7 cellular contexts compared by ENCODE assay signal in genomic region chr3:169812844-169813677, GRCh38.
A peak's percentile ranks its signal among the peaks of the same experiment; 100 is the strongest.
DNase-seq lines count a peak whose midpoint lies in the region; ATAC-seq lines count a peak whose summit lies in the region.

A gene with protein sequence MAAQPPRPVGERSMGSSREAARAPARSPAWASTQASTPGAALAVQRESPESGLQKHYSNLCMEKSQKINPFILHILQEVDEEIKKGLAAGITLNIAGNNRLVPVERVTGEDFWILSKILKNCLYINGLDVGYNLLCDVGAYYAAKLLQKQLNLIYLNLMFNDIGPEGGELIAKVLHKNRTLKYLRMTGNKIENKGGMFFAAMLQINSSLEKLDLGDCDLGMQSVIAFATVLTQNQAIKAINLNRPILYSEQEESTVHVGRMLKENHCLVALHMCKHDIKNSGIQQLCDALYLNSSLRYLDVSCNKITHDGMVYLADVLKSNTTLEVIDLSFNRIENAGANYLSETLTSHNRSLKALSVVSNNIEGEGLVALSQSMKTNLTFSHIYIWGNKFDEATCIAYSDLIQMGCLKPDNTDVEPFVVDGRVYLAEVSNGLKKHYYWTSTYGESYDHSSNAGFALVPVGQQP (minus strand): TSS chr3:169812904. CDS start chr3:169812548, 356 bp downstream.
Gene LRRIQ4, plus strand, starts transcription at chr3:169812870. Its CDS starts 9,052 bp downstream, at chr3:169821922.

- DNase-seq in NCI-H2227 (lab: John Stamatoyannopoulos, UW; ENCODE audit: unreplicated experiment) (peak; percentile 69), medulla oblongata (ENCODE audit: extremely low spot score) (peak; percentile 70)
- DNase-seq in activated CD4-positive, alpha-beta T cell treated with anti-CD3 and anti-CD28 coated beads for 4 hours = peak; percentile 68 to 73
- DNase-seq in effector CD4-positive, alpha-beta T cell = peak; percentile 39
- peak; percentile 40 for DNase-seq in stimulated activated CD8-positive, alpha-beta memory T cell treated with anti-CD3 and anti-CD28 coated beads, Interleukin-12 subunit alpha, Interleukin-12 subunit beta, amount 100 ng/mL, for 24 hours (ENCODE audit: extremely low read depth)

- peak; percentile 48 for ATAC-seq in GM18520 (IDR thresholded peaks at IDR 0.05; ENCODE audit: unreplicated experiment)
- peak; percentile 54 for ATAC-seq in HG03064 (IDR thresholded peaks at IDR 0.05; ENCODE audit: low read depth, unreplicated experiment)

Comparison
In these comparisons a context has a peak if more than half of its experiments do, and no peak if none do; other contexts are left out.
1. Peak in every context shown above with its lines: DNase-seq and ATAC-seq.